In the genomic region with DNA sequence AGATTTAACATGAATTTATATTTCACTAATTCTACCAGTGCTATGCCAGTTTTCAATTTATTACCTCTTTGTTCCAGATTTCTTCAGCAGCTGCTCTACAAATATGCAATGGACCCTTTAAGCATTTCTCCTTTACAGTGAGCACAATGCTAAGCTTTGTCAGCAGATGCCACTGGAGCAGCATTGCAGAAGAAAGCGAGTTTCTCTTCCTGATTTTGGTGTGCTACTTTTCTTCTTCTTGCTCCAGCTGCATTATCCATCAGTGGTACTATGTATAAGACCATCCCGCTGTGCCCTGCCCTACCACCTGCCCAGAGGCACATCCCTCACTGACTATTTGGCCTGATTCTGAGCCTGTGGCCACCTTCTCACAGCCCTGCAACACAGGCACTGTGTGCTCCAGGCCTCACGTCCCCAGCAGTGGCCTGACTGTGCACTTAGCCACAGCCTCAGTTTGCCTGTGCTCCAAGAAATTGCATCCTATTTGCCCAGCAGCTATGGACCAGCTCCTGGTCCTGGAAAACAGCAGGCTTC, we compare ENCODE assay signal across 10 cellular contexts.
DNase-seq lines count a peak whose midpoint lies in the region; ATAC-seq and TF ChIP-seq lines count a peak whose summit lies in the region.
"Had no signal": no experiment of that assay in that cellular context is flagged by ENCODE, and none has a peak within 500 bp of the region (broad histone marks: within the 10 kb centered on the region; RNA-seq: fewer than 3 reads in every experiment).

No MANE protein-coding gene starts in this region.

- no peak overlapping the region for H3K4me3 Mint-ChIP-seq in activated B cell treated with CpG ODN at 0.5 μM for 24 hours

- DNase-seq in GM12864 (ENCODE audit: low read depth) (no peak), activated B cell treated with CpG ODN at 0.5 μM for 24 hours (no peak), dermis blood vessel endothelial cell (no peak), dedifferentiated amniotic fluid mesenchymal stem cell (ENCODE audit: extremely low spot score) (no peak), DMS153 treated with DMSO at 0.1 percent for 48 hours (lab: John Stamatoyannopoulos, UW; ENCODE audit: unreplicated experiment) (no peak)
- no peak for DNase-seq in stimulated activated CD8-positive, alpha-beta memory T cell treated with anti-CD3 and anti-CD28 coated beads, Interleukin-4, amount 100 ng/mL, for 48 hours
- DNase-seq: amniotic stem cell, islet precursor cell had no signal

- H3K9me3 Mint-ChIP-seq in activated B cell treated with CpG ODN at 0.5 μM for 24 hours = no peaks in the 10 kb centered on the region

- peaks cover 22% of the 10 kb centered on the region for H3K4me1 Mint-ChIP-seq in activated B cell treated with CpG ODN at 0.5 μM for 24 hours

- ATAC-seq in GM19467 (IDR thresholded peaks at IDR 0.05; ENCODE audit: unreplicated experiment) (peak; percentile 52), HG03159 (IDR thresholded peaks at IDR 0.05; ENCODE audit: unreplicated experiment) (peak; percentile 54), activated B cell treated with CpG ODN at 0.5 μM for 24 hours (ENCODE audit: low read depth) (peak; percentile 72)

- intact Hi-C loops in activated B cell treated with CpG ODN at 0.5 μM for 24 hours (cut with micrococcal nuclease) = loop anchor here (1.0 to 2.0 kb wide), 2 partner anchors 24 to 52 kb away; no protein-coding TSS in a partner anchor

- H3K36me3 Mint-ChIP-seq in activated B cell treated with CpG ODN at 0.5 μM for 24 hours (ENCODE audit: low read depth) = no peaks in the 10 kb centered on the region

- POLR2A ChIA-PET in activated B cell treated with CpG ODN at 0.5 μM for 24 hours (lab: Charles Lee) = interaction anchor here (1.6 kb wide), 1 partner anchor 84 kb away, joined by 3 read pairs; a partner anchor contains a TSS

- H3K27me3 Mint-ChIP-seq in activated B cell treated with CpG ODN at 0.5 μM for 24 hours = no peaks in the 10 kb centered on the region

- no peak overlapping the region for H3K4me3 ChIP-seq in GM12864 (ENCODE audit: low read depth, low read length)

- TF ChIP-seq CTCF in GM12864 (IDR thresholded peaks at IDR 0.05; ENCODE audit: low read depth, low read length, missing control alignments) = peak; percentile 38
- no peak for TF ChIP-seq CTCF in activated B cell treated with CpG ODN at 0.5 μM for 24 hours (IDR thresholded peaks at IDR 0.05)

- peak overlapping the region; percentile 31 for H3K27ac Mint-ChIP-seq in activated B cell treated with CpG ODN at 0.5 μM for 24 hours

- CTCF ChIA-PET in activated B cell treated with CpG ODN at 0.5 μM for 24 hours (lab: Charles Lee) = interaction anchor here (1.0 to 8.5 kb wide), 8 partner anchors 12 to 289 kb away, joined by 3 to 132 read pairs (median 6); a partner anchor contains a TSS
